ENCODE assay signal across 8 cellular contexts in genomic region chr14:73785834-73786631, GRCh38.
A peak's percentile ranks its signal among the peaks of the same experiment; 100 is the strongest.
DNase-seq lines count a peak whose midpoint lies in the region; ATAC-seq, FAIRE-seq and TF ChIP-seq lines count a peak whose summit lies in the region.

No MANE protein-coding gene starts in this region.

- H3K9me3 Mint-ChIP-seq in activated naive CD8-positive, alpha-beta T cell treated with anti-CD3 and anti-CD28 coated beads, Interleukin-2, amount 50 U/mL, for 24 hours, result no peaks in the 10 kb centered on the region

- H3K4me3 Mint-ChIP-seq in activated naive CD8-positive, alpha-beta T cell treated with anti-CD3 and anti-CD28 coated beads, Interleukin-2, amount 50 U/mL, for 24 hours, result peak overlapping the region; percentile 89

- no peaks in the 10 kb centered on the region for H3K9me2 ChIP-seq in SK-N-SH

- FAIRE-seq in pancreas (lab: Jason Lieb, UNC), result no peak

- H3K27ac Mint-ChIP-seq in activated naive CD8-positive, alpha-beta T cell treated with anti-CD3 and anti-CD28 coated beads, Interleukin-2, amount 50 U/mL, for 24 hours, result peak overlapping the region; percentile 87

- peaks cover 66% of the 10 kb centered on the region for H3K4me1 Mint-ChIP-seq in activated naive CD8-positive, alpha-beta T cell treated with anti-CD3 and anti-CD28 coated beads, Interleukin-2, amount 50 U/mL, for 24 hours

- peaks cover 20 to 31% of the 10 kb centered on the region in 2 experiments for H3K4me1 ChIP-seq in SK-N-SH (ENCODE audit: control insufficient read depth in 1 of 2, insufficient read depth in 2 of 2, low read depth in 1 of 2, low read length in 1 of 2)
- peaks cover 45% of the 10 kb centered on the region for H3K4me1 ChIP-seq in cardiac muscle cell (ENCODE audit: low read depth)
- peaks cover 22 to 33% (median 32%) of the 10 kb centered on the region in 3 donors for H3K4me1 ChIP-seq in pancreas

- H3K4me2 ChIP-seq in SK-N-SH, result peak overlapping the region; percentile 79

- peak overlapping the region; percentile 54; the same call in 1 of the 2 replicates for H2AFZ ChIP-seq in SK-N-SH (ENCODE audit: low read depth)

- peak overlapping the region; percentile 90 for H3K9ac ChIP-seq in SK-N-SH

- intact Hi-C loops in pancreas (cut with DNase I), result no loop called here

- peaks cover 3% of the 10 kb centered on the region; the same call in 1 of the 2 replicates for H4K20me1 ChIP-seq in SK-N-SH (ENCODE audit: insufficient read depth)

- TF ChIP-seq RAD21 in SK-N-SH (IDR thresholded peaks at IDR 0.05; ENCODE audit: low read length), result no peak

- H3K27ac ChIP-seq in SK-N-SH (ENCODE audit: low read depth in 2 of 2, low read length in 1 of 2) (peak overlapping the region; percentile 72 to 87), cardiac muscle cell (peak overlapping the region; percentile 96), pancreas (peak overlapping the region; percentile 86 to 96 (median 93))

- WGBS in SK-N-SH (ENCODE audit: low lambda C conversion rate), result 2% methylated on average over 16 of the region's 35 CpGs
- 1 to 2% methylated on average over 35 of the region's 35 CpGs for WGBS in pancreas, 2 donors

- H3K36me3 ChIP-seq in SK-N-SH (replicated peaks in 1 of 2; ENCODE audit: control insufficient read depth in 1 of 2, insufficient read depth in 2 of 2, low read length in 1 of 2), result no peaks in the 10 kb centered on the region
- H3K36me3 ChIP-seq in cardiac muscle cell, result no peaks in the 10 kb centered on the region
- no peaks in the 10 kb centered on the region for H3K36me3 ChIP-seq in pancreas

- no peaks in the 10 kb centered on the region for H3K27me3 Mint-ChIP-seq in activated naive CD8-positive, alpha-beta T cell treated with anti-CD3 and anti-CD28 coated beads, Interleukin-2, amount 50 U/mL, for 24 hours

- H3K36me3 Mint-ChIP-seq in activated naive CD8-positive, alpha-beta T cell treated with anti-CD3 and anti-CD28 coated beads, Interleukin-2, amount 50 U/mL, for 24 hours (ENCODE audit: low read depth), result peaks cover 8% of the 10 kb centered on the region

- POLR2A ChIA-PET in SK-N-SH (lab: Yijun Ruan, JAX), result interaction anchor here (0.6 to 2.0 kb wide), 7 partner anchors 10 to 66 kb away, joined by 3 to 7 read pairs (median 3); partner anchors contain the start of gene PTGR2

- no peaks in the 10 kb centered on the region for H3K9me3 ChIP-seq in SK-N-SH
- no peaks in the 10 kb centered on the region for H3K9me3 ChIP-seq in cardiac muscle cell (ENCODE audit: low read depth)
- H3K9me3 ChIP-seq in pancreas, result no peaks in the 10 kb centered on the region

- peaks cover 15% of the 10 kb centered on the region for H3F3A ChIP-seq in SK-N-SH (replicated peaks; ENCODE audit: insufficient read depth)

- no peak for TF ChIP-seq EP300 in SK-N-SH (IDR thresholded peaks at IDR 0.05; ENCODE audit: borderline replicate concordance in 1 of 2, low read depth in 1 of 2, low read length in 1 of 2)

- TF ChIP-seq CTCF in SK-N-SH (IDR thresholded peaks at IDR 0.05) (no peak; the same call in 1 of the 2 replicates), cardiac muscle cell (IDR thresholded peaks at IDR 0.05; ENCODE audit: low read depth, low read length) (peak; percentile 30), pancreas (IDR thresholded peaks at IDR 0.05) (no peak)

- DNase-seq in GF-D8 (lab: John Stamatoyannopoulos, UW), result peak; percentile 28
- peak; percentile 80 for DNase-seq in HPDE6-E6E7 (ENCODE audit: extremely low spot score)
- peak; percentile 74 for DNase-seq in SK-N-SH
- peak; percentile 71 for DNase-seq in activated naive CD8-positive, alpha-beta T cell treated with anti-CD3 and anti-CD28 coated beads, Interleukin-2, amount 50 U/mL, for 24 hours
- peak; percentile 60 to 96 for DNase-seq in cardiac muscle cell (ENCODE audit: low read depth in 1 of 2, low spot score in 1 of 2)
- peak; percentile 63 to 84 (median 72) for DNase-seq in pancreas
- DNase-seq in cerebellar nuclear complex (lab: John Stamatoyannopoulos, UW), result no peak
- DNase-seq in NCI-H1048 (lab: John Stamatoyannopoulos, UW), result no peak

- H3K79me2 ChIP-seq in SK-N-SH (ENCODE audit: insufficient read depth), result peaks cover 75% of the 10 kb centered on the region

- ATAC-seq in activated naive CD8-positive, alpha-beta T cell treated with anti-CD3 and anti-CD28 coated beads, Interleukin-2, amount 50 U/mL, for 24 hours, result peak; percentile 34
- ATAC-seq in pancreas, result peak; percentile 64 to 79 (median 72)

- H3K4me3 ChIP-seq in SK-N-SH (ENCODE audit: low read depth in 2 of 2, low read length in 1 of 2) (peak overlapping the region; percentile 80 to 88), cardiac muscle cell (peak overlapping the region; percentile 80), pancreas (peak overlapping the region; percentile 59 to 70 (median 68))

- H3K27me3 ChIP-seq in SK-N-SH (ENCODE audit: insufficient read depth), result no peaks in the 10 kb centered on the region
- no peaks in the 10 kb centered on the region for H3K27me3 ChIP-seq in cardiac muscle cell
- no peaks in the 10 kb centered on the region for H3K27me3 ChIP-seq in pancreas

- CTCF ChIA-PET in SK-N-SH (lab: Yijun Ruan, JAX), result interaction anchor here (0.7 to 3.7 kb wide), 11 partner anchors 8 to 101 kb away, joined by 3 to 24 read pairs (median 4); partner anchors contain the start of gene ZNF410

TF ChIP-seq in SK-N-SH, 30 proteins besides CTCF, POLR2A, EP300 and RAD21:
- TF ChIP-seq NRF1 (IDR thresholded peaks at IDR 0.05; ENCODE audit: low read depth, low read length) (no peak), MAX (IDR thresholded peaks at IDR 0.05; ENCODE audit: low read depth) (peak; percentile 48; the same call in 1 of the 2 replicates), USF2 (IDR thresholded peaks at IDR 0.05; ENCODE audit: borderline replicate concordance, low read depth, low read length) (no peak), NFIC (IDR thresholded peaks at IDR 0.05; ENCODE audit: borderline replicate concordance) (no peak), FOXM1 (IDR thresholded peaks at IDR 0.05; ENCODE audit: low read depth) (no peak), USF1 (IDR thresholded peaks at IDR 0.05; ENCODE audit: borderline replicate concordance, low read depth) (no peak), PBX3 (IDR thresholded peaks at IDR 0.05) (no peak), TEAD4 (IDR thresholded peaks at IDR 0.05; ENCODE audit: borderline replicate concordance, insufficient read depth) (0 out of 2 replicates have a peak, but pooled peaks have one; percentile 25), MXI1 (IDR thresholded peaks at IDR 0.05; ENCODE audit: low read depth, low read length) (0 out of 2 replicates have a peak, but pooled peaks have one; percentile 10), RCOR1 (IDR thresholded peaks at IDR 0.05; ENCODE audit: low read length) (no peak)

Comparison
In these comparisons a context has a peak if more than half of its experiments do, and no peak if none do; other contexts are left out.
1. DNase-seq: peak in GF-D8 (single experiment), HPDE6-E6E7 (single experiment), SK-N-SH (single experiment), activated naive CD8-positive, alpha-beta T cell treated with anti-CD3 and anti-CD28 coated beads, Interleukin-2, amount 50 U/mL, for 24 hours (single experiment), cardiac muscle cell (2 of 2) and pancreas (6 of 6); none in cerebellar nuclear complex (0 of 2) and NCI-H1048 (single experiment).
2. Peak in every context shown above with its lines, with median percentiles within 50 percentile points of each other: H3K27ac ChIP-seq and H3K4me3 ChIP-seq.